18 cellular contexts compared by ENCODE assay signal in genomic region chr14:52848626-52849025, GRCh38. TPM values are rescaled to one million over a fixed set of nuclear protein-coding genes. Genes with fewer than 3 reads are reported as not detected.
DNase-seq lines count a peak whose midpoint lies in the region; ATAC-seq and TF ChIP-seq lines count a peak whose summit lies in the region.
"Had no signal": no experiment of that assay in that cellular context is flagged by ENCODE, and none has a peak within 500 bp of the region (broad histone marks: within the 10 kb centered on the region; RNA-seq: fewer than 3 reads in every experiment).

No MANE protein-coding gene starts in this region.

- no peak overlapping the region for H3K4me3 ChIP-seq in endodermal cell (ENCODE audit: low read length)
- H3K4me3 ChIP-seq: HAP-1 had no signal

- ATAC-seq in GM19328 (IDR thresholded peaks at IDR 0.05; ENCODE audit: unreplicated experiment) (no peak), HG03442 (IDR thresholded peaks at IDR 0.05; ENCODE audit: unreplicated experiment) (no peak)

- H3K27ac Mint-ChIP-seq in endodermal cell (peak overlapping the region; percentile 82), nephron progenitor cell (peak overlapping the region; percentile 43)
- H3K27ac Mint-ChIP-seq: CD4-positive, alpha-beta T cell had no signal

- no peak for TF ChIP-seq CTCF in endodermal cell (conservative IDR thresholded peaks at IDR 0.05)
- TF ChIP-seq CTCF in nephron progenitor cell (IDR thresholded peaks at IDR 0.05), result no peak

- H3K4me1 ChIP-seq in endodermal cell (ENCODE audit: control insufficient read depth, insufficient read depth, low read length), result peaks cover 13% of the 10 kb centered on the region

- no peak overlapping the region for H3K9ac ChIP-seq in endodermal cell (ENCODE audit: extremely low read depth, low read length, poor library complexity, severe bottlenecking)
- H3K9ac ChIP-seq: SK-N-SH had no signal

- 93% methylated on average over 5 of the region's 5 CpGs for WGBS in endodermal cell (ENCODE audit: insufficient coverage in 1 of 2, insufficient read length in 1 of 2), 2 experiments

- peaks cover 7% of the 10 kb centered on the region for H3K36me3 Mint-ChIP-seq in endodermal cell (ENCODE audit: low read depth)
- peaks cover 11% of the 10 kb centered on the region for H3K36me3 Mint-ChIP-seq in nephron progenitor cell (ENCODE audit: low read depth)

- H3K4me3 Mint-ChIP-seq in endodermal cell, result no peak overlapping the region
- no peak overlapping the region for H3K4me3 Mint-ChIP-seq in nephron progenitor cell
- H3K4me3 Mint-ChIP-seq: CD4-positive, alpha-beta T cell had no signal

- no peaks in the 10 kb centered on the region for H3K27me3 ChIP-seq in endodermal cell (ENCODE audit: control insufficient read depth, insufficient read depth, low read length, poor library complexity, severe bottlenecking)
- H3K27me3 ChIP-seq: BE2C had no signal

- H3K9me3 ChIP-seq in endodermal cell (ENCODE audit: control insufficient read depth, low read length), result peaks cover 6% of the 10 kb centered on the region
- H3K9me3 ChIP-seq: BE2C, HAP-1, SK-N-SH had no signal

- no peak overlapping the region for H3K27ac ChIP-seq in endodermal cell (ENCODE audit: low read depth, low read length)

- DNase-seq in AG20443 (ENCODE audit: low spot score) (peak; percentile 8), GM04504 (ENCODE audit: low read depth) (peak; percentile 42), endodermal cell (no peak), nephron progenitor cell (no peak), NCI-H2196 (lab: John Stamatoyannopoulos, UW; ENCODE audit: unreplicated experiment) (no peak), RKO (ENCODE audit: low spot score) (no peak)
- DNase-seq: BE2C; CD4-positive, alpha-beta T cell; DMS79; GF-D8; NCI-H187; NCI-H446 treated with DMSO at 0.1 percent for 48 hours; Right ventricle myocardium superior; SK-N-SH; T-helper 1 cell had no signal

- peaks cover 46% of the 10 kb centered on the region for H3K4me1 Mint-ChIP-seq in endodermal cell
- peaks cover 40% of the 10 kb centered on the region for H3K4me1 Mint-ChIP-seq in nephron progenitor cell

- H3K36me3 ChIP-seq in endodermal cell (ENCODE audit: control insufficient read depth, insufficient read depth, low read length), result no peaks in the 10 kb centered on the region
- H3K36me3 ChIP-seq: BE2C, HAP-1 had no signal

- H3K27me3 Mint-ChIP-seq in endodermal cell (ENCODE audit: insufficient read depth) (no peaks in the 10 kb centered on the region), nephron progenitor cell (ENCODE audit: low read depth, poor library complexity) (peaks cover 6% of the 10 kb centered on the region)
- H3K27me3 Mint-ChIP-seq: CD4-positive, alpha-beta T cell had no signal

- H3K9me3 Mint-ChIP-seq in endodermal cell (no peaks in the 10 kb centered on the region), nephron progenitor cell (peaks cover 7% of the 10 kb centered on the region)
- H3K9me3 Mint-ChIP-seq: CD4-positive, alpha-beta T cell had no signal

RNA-seq across cellular contexts. Expression of gene GNPNAT1, which starts 57.2 kb away (rescaled TPM):
- 10 to 100 TPM; 68.4 to 78.2 TPM for total RNA-seq in endodermal cell
- 26.7 TPM for polyA plus RNA-seq in endodermal cell (2013, experiment 1 of 2)
- polyA plus RNA-seq in endodermal cell (2013, experiment 2 of 2), result 23.9 TPM

Comparison
In these comparisons a context has a peak if more than half of its experiments do, and no peak if none do; other contexts are left out.
1. DNase-seq: peak in AG20443 (single experiment) and GM04504 (single experiment); none in endodermal cell (single experiment), nephron progenitor cell (single experiment), NCI-H2196 (single experiment) and RKO (single experiment).